8 cellular contexts compared by ENCODE assay signal in the genomic region with DNA sequence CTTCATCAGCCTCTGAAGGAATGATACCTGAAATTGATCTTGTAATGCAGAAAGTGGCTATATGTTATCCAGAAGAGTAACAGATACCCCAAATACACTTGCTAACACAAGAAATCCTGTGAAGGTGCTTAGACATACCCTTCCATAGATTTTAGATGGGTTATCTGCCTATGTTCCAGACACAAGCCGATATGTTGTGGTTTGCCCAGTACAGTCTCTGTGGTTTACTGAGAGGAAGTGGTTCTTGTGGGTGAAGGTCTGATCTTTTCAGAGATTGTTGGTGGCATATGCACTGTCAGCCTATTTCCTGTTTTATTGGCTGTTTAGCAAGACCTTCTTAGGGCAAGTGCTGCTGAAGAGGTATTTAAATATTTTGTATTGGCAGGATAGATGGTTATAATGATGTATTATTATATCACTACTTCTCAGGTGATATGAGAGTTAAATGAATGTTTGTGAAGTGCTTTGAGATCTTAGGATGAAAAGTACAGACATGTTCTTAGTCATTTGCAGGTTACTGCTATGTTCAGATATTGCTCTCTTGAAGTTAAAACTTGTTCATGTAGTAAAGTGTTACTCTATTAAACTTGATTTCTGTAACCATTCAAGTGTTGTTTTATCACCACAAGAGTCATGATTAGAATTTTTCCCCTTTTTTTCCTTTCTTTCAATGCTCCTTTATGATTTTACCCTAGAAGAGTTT. TPM values are rescaled to one million over a fixed set of nuclear protein-coding genes. Genes with fewer than 3 reads are reported as not detected.
DNase-seq lines count a peak whose midpoint lies in the region; ATAC-seq and TF ChIP-seq lines count a peak whose summit lies in the region.

No MANE protein-coding gene starts in this region.

- H3K4me3 Mint-ChIP-seq in activated naive CD8-positive, alpha-beta T cell treated with anti-CD3 and anti-CD28 coated beads for 36 hours: peak overlapping the region; percentile 20
- H3K4me3 Mint-ChIP-seq in osteocyte (ENCODE audit: unreplicated experiment): no peak overlapping the region

- ATAC-seq in GM18502 (IDR thresholded peaks at IDR 0.05; ENCODE audit: poor library complexity, unreplicated experiment) (peak; percentile 84), HG02759 (IDR thresholded peaks at IDR 0.05; ENCODE audit: unreplicated experiment) (peak; percentile 80)

- DNase-seq in A172 (ENCODE audit: low spot score): peak; percentile 59
- DNase-seq in NCI-H2029 treated with DMSO at 0.1 percent for 48 hours (lab: John Stamatoyannopoulos, UW): peak; percentile 32
- DNase-seq in activated naive CD8-positive, alpha-beta T cell treated with anti-CD3 and anti-CD28 coated beads for 36 hours: peak; percentile 35
- DNase-seq in osteocyte (ENCODE audit: extremely low spot score, unreplicated experiment): no peak
- no peak for DNase-seq in GOT3 (lab: John Stamatoyannopoulos, UW)
- no peak for DNase-seq in NCI-H1436 treated with DMSO at 0.1 percent for 48 hours (lab: John Stamatoyannopoulos, UW)

- peaks cover 88% of the 10 kb centered on the region for H3K27me3 Mint-ChIP-seq in activated naive CD8-positive, alpha-beta T cell treated with anti-CD3 and anti-CD28 coated beads for 36 hours
- no peaks in the 10 kb centered on the region for H3K27me3 Mint-ChIP-seq in osteocyte (ENCODE audit: unreplicated experiment)

- peaks cover 22% of the 10 kb centered on the region for H3K4me1 Mint-ChIP-seq in activated naive CD8-positive, alpha-beta T cell treated with anti-CD3 and anti-CD28 coated beads for 36 hours
- peaks cover 76% of the 10 kb centered on the region for H3K4me1 Mint-ChIP-seq in osteocyte (ENCODE audit: unreplicated experiment)

- peaks cover 4% of the 10 kb centered on the region for H3K36me3 Mint-ChIP-seq in activated naive CD8-positive, alpha-beta T cell treated with anti-CD3 and anti-CD28 coated beads for 36 hours
- H3K36me3 Mint-ChIP-seq in osteocyte (ENCODE audit: unreplicated experiment): no peaks in the 10 kb centered on the region

- H3K9me3 Mint-ChIP-seq in activated naive CD8-positive, alpha-beta T cell treated with anti-CD3 and anti-CD28 coated beads for 36 hours: peaks cover 6% of the 10 kb centered on the region
- no peaks in the 10 kb centered on the region for H3K9me3 Mint-ChIP-seq in osteocyte (ENCODE audit: unreplicated experiment)

- peak overlapping the region; percentile 58 for H3K27ac Mint-ChIP-seq in activated naive CD8-positive, alpha-beta T cell treated with anti-CD3 and anti-CD28 coated beads for 36 hours
- H3K27ac Mint-ChIP-seq in osteocyte (ENCODE audit: unreplicated experiment): peak overlapping the region; percentile 54

- no peak for TF ChIP-seq CTCF in osteocyte (IDR thresholded peaks at IDR 0.05)

RNA-seq across cellular contexts. Expression of a gene that starts 8.2 kb away (rescaled TPM):
- 18.9 and 29.4 TPM in 2 replicates for total RNA-seq in A172 (2014; rRNA removed; shearing (Covaris generic))
- 10 to 100 TPM; 13.7 to 13.8 TPM for total RNA-seq in activated naive CD8-positive, alpha-beta T cell treated with anti-CD3 and anti-CD28 coated beads for 36 hours
- 114 and 118 TPM in 2 replicates for total RNA-seq in osteocyte

RNA-seq across cellular contexts. Expression of a gene that starts 19.4 kb away (rescaled TPM):
- 7.1 and 7.3 TPM in 2 replicates for total RNA-seq in A172 (2014; rRNA removed; shearing (Covaris generic))
- under 1 TPM; 0.37 to 0.42 TPM for total RNA-seq in activated naive CD8-positive, alpha-beta T cell treated with anti-CD3 and anti-CD28 coated beads for 36 hours
- 10.9 and 11.6 TPM in 2 replicates for total RNA-seq in osteocyte

Comparison
In these comparisons a context has a peak if more than half of its experiments do, and no peak if none do; other contexts are left out.
1. DNase-seq: peak in A172 (single experiment), NCI-H2029 treated with DMSO at 0.1 percent for 48 hours (single experiment) and activated naive CD8-positive, alpha-beta T cell treated with anti-CD3 and anti-CD28 coated beads for 36 hours (single experiment); none in osteocyte (single experiment), GOT3 (single experiment) and NCI-H1436 treated with DMSO at 0.1 percent for 48 hours (single experiment).